ENCODE assay signal across 8 cellular contexts in genomic region chr22:49961601-49962011, GRCh38. TPM values are rescaled to one million over a fixed set of nuclear protein-coding genes. Genes with fewer than 3 reads are reported as not detected.
A peak's percentile ranks its signal among the peaks of the same experiment; 100 is the strongest.
DNase-seq lines count a peak whose midpoint lies in the region; ATAC-seq and TF ChIP-seq lines count a peak whose summit lies in the region.

No MANE protein-coding gene starts in this region.

- H3K4me3 ChIP-seq in ACC112 (ENCODE audit: low read depth, low read length) (peak overlapping the region; percentile 90), mucosa of rectum (ENCODE audit: low read length in 2 of 2) (peak overlapping the region; percentile 85 to 95)

- H3K27ac ChIP-seq in ACC112 (ENCODE audit: low read depth, low read length) = peak overlapping the region; percentile 77; the same call in 1 of the 2 replicates
- H3K27ac ChIP-seq in KOPT-K1 (ENCODE audit: low read depth, low read length, poor library complexity, severe bottlenecking) = peak overlapping the region; percentile 92
- H3K27ac ChIP-seq in mucosa of rectum (ENCODE audit: low read depth in 2 of 2, low read length in 2 of 2) = peak overlapping the region; percentile 94 to 97

- H3K4me1 Mint-ChIP-seq in chondrocyte (ENCODE audit: low read depth) = peaks cover 7% of the 10 kb centered on the region

- H3K27ac Mint-ChIP-seq in chondrocyte (ENCODE audit: unreplicated experiment) = peak overlapping the region; percentile 86

- H3K4me1 ChIP-seq in ACC112 (ENCODE audit: control insufficient read depth, insufficient read depth, low read length, unreplicated experiment) = peaks cover 11% of the 10 kb centered on the region
- peaks cover 35 to 46% of the 10 kb centered on the region in 2 donors for H3K4me1 ChIP-seq in mucosa of rectum (ENCODE audit: control insufficient read depth in 2 of 2, insufficient read depth in 2 of 2, low read length in 2 of 2)

- peak; percentile 14 for TF ChIP-seq CTCF in chondrocyte (IDR thresholded peaks at IDR 0.05)

- H2AFZ ChIP-seq in ACC112 (ENCODE audit: low read length, unreplicated experiment) = no peak overlapping the region

- H3K9me3 ChIP-seq in KOPT-K1 (ENCODE audit: insufficient read depth, low read length, poor library complexity, severe bottlenecking) (no peaks in the 10 kb centered on the region), mucosa of rectum (ENCODE audit: control insufficient read depth in 2 of 2, low read length in 2 of 2) (no peaks in the 10 kb centered on the region)

- H3K9ac ChIP-seq in mucosa of rectum (ENCODE audit: low read depth in 1 of 2, low read length in 2 of 2) = peak overlapping the region; percentile 83 to 92

- H3K36me3 Mint-ChIP-seq in chondrocyte (ENCODE audit: low read depth) = peaks cover 1% of the 10 kb centered on the region

- no peaks in the 10 kb centered on the region for H3K27me3 Mint-ChIP-seq in chondrocyte (ENCODE audit: low read depth)

- DNase-seq in chondrocyte (ENCODE audit: low spot score) (peak; percentile 87), NCI-H2171 treated with DMSO at 0.1 percent for 48 hours (lab: John Stamatoyannopoulos, UW) (no peak)
- no peak for DNase-seq in stimulated activated CD4-positive, alpha-beta T cell treated with anti-CD3 and anti-CD28 coated beads, Interleukin-1b, Interleukin-23, amount 100 ng/mL, for 48 hours

- no peaks in the 10 kb centered on the region for H3K9me3 Mint-ChIP-seq in chondrocyte (ENCODE audit: low read depth)

- H3K36me3 ChIP-seq in ACC112 (ENCODE audit: insufficient read depth, low read length) (no peaks in the 10 kb centered on the region), KOPT-K1 (ENCODE audit: insufficient read depth, low read length) (peaks cover 41% of the 10 kb centered on the region), mucosa of rectum (ENCODE audit: control insufficient read depth in 2 of 2, insufficient read depth in 2 of 2, low read length in 2 of 2) (peaks cover 21 to 26% of the 10 kb centered on the region in 2 donors)

- ATAC-seq in GM18909 (IDR thresholded peaks at IDR 0.05; ENCODE audit: poor library complexity, unreplicated experiment) (no peak), HG02885 (IDR thresholded peaks at IDR 0.05; ENCODE audit: poor library complexity, unreplicated experiment) (no peak)

- no peaks in the 10 kb centered on the region for H3K27me3 ChIP-seq in ACC112 (ENCODE audit: insufficient read depth, low read length)
- no peaks in the 10 kb centered on the region for H3K27me3 ChIP-seq in mucosa of rectum (ENCODE audit: control insufficient read depth in 2 of 2, insufficient read depth in 2 of 2, low read length in 2 of 2)

- peak overlapping the region; percentile 84 for H3K4me3 Mint-ChIP-seq in chondrocyte (ENCODE audit: unreplicated experiment)

- peaks cover 25% of the 10 kb centered on the region for H3K79me2 ChIP-seq in ACC112 (ENCODE audit: control insufficient read depth, insufficient read depth, low read length, unreplicated experiment)

RNA-seq across cellular contexts. Expression of gene PIM3, which starts 1.0 kb away (rescaled TPM):
- total RNA-seq in chondrocyte = 12.0 to 18.2 TPM (median 16.8 TPM) in 3 replicates

RNA-seq across cellular contexts. Expression of gene CRELD2, which starts 43.2 kb away (rescaled TPM):
- 44.3 to 117 TPM (median 49.9 TPM) in 3 replicates for total RNA-seq in chondrocyte

RNA-seq across cellular contexts. Expression of gene ALG12, which starts 43.4 kb away (rescaled TPM):
- total RNA-seq in chondrocyte = 18.7 to 27.3 TPM (median 20.6 TPM) in 3 replicates

RNA-seq across cellular contexts. Expression of gene IL17REL, which starts 51.0 kb away (rescaled TPM):
- total RNA-seq in chondrocyte = 0.17 to 0.23 TPM in 2 of 3 replicates, not detected in the other
